ENCODE assay signal across 18 cellular contexts in genomic region chrX:118971552-118971951, GRCh38. TPM values are rescaled to one million over a fixed set of nuclear protein-coding genes. Genes with fewer than 3 reads are reported as not detected.
DNase-seq lines count a peak whose midpoint lies in the region; ATAC-seq, FAIRE-seq and TF ChIP-seq lines count a peak whose summit lies in the region.
"Had no signal": no experiment of that assay in that cellular context is flagged by ENCODE, and none has a peak within 500 bp of the region (broad histone marks: within the 10 kb centered on the region; RNA-seq: fewer than 3 reads in every experiment).

No MANE protein-coding gene starts in this region.

- H3K9me3 ChIP-seq in A549 (no peaks in the 10 kb centered on the region), endodermal cell (ENCODE audit: control insufficient read depth, low read length) (no peaks in the 10 kb centered on the region)
- H3K9me3 ChIP-seq: Peyer's patch had no signal

- H3K36me3 Mint-ChIP-seq in endodermal cell (ENCODE audit: low read depth), result no peaks in the 10 kb centered on the region
- no peaks in the 10 kb centered on the region for H3K36me3 Mint-ChIP-seq in activated T-helper 2 cell treated with anti-CD3 and anti-CD28 coated beads, Interferon-gamma antibody, Interleukin-2, Interleukin-4, amounts not matched to agents 10 μg/mL and 5 μg/mL and 100 μg/mL, durations not matched to agents 14 hours and 24 hours and 36 hours (ENCODE audit: low read depth)
- H3K36me3 Mint-ChIP-seq: CD4-positive, CD25-positive, alpha-beta regulatory T cell had no signal

- TF ChIP-seq CTCF in A549 (IDR thresholded peaks at IDR 0.05) (no peak), endodermal cell (conservative IDR thresholded peaks at IDR 0.05) (no peak)

- H3K4me2 ChIP-seq in A549, result no peak overlapping the region

- peaks cover 49% of the 10 kb centered on the region for H3K27me3 ChIP-seq in endodermal cell (ENCODE audit: control insufficient read depth, insufficient read depth, low read length, poor library complexity, severe bottlenecking)
- H3K27me3 ChIP-seq: Peyer's patch had no signal

- H3K36me3 ChIP-seq in endodermal cell (ENCODE audit: control insufficient read depth, insufficient read depth, low read length), result no peaks in the 10 kb centered on the region
- H3K36me3 ChIP-seq: Peyer's patch had no signal

- no peak for TF ChIP-seq POLR2A in A549 (IDR thresholded peaks at IDR 0.05; ENCODE audit: low read length)

- H3K4me1 ChIP-seq in A549, result peaks cover 7% of the 10 kb centered on the region; the same call in 2 of the 3 replicates
- H3K4me1 ChIP-seq in endodermal cell (ENCODE audit: control insufficient read depth, insufficient read depth, low read length), result no peaks in the 10 kb centered on the region

- no peak overlapping the region for H3K4me3 Mint-ChIP-seq in endodermal cell
- H3K4me3 Mint-ChIP-seq in activated T-helper 2 cell treated with anti-CD3 and anti-CD28 coated beads, Interferon-gamma antibody, Interleukin-2, Interleukin-4, amounts not matched to agents 10 μg/mL and 5 μg/mL and 100 μg/mL, durations not matched to agents 14 hours and 24 hours and 36 hours (ENCODE audit: low read depth), result no peak overlapping the region
- H3K4me3 Mint-ChIP-seq: T-helper 1 cell treated with Interleukin-12 subunit alpha and Interleukin-12 subunit beta and Interleukin-4 antibody, amounts not matched to agents 30 μg/mL and 1 μg/mL, for 36 hours had no signal

- H3K9ac ChIP-seq in endodermal cell (ENCODE audit: extremely low read depth, low read length, poor library complexity, severe bottlenecking), result no peak overlapping the region

- no peak for ATAC-seq in A549

- TF ChIP-seq EP300 in A549 (IDR thresholded peaks at IDR 0.05), result no peak

- no peaks in the 10 kb centered on the region for H3K4me1 Mint-ChIP-seq in endodermal cell
- peaks cover 5% of the 10 kb centered on the region for H3K4me1 Mint-ChIP-seq in activated T-helper 2 cell treated with anti-CD3 and anti-CD28 coated beads, Interferon-gamma antibody, Interleukin-2, Interleukin-4, amounts not matched to agents 10 μg/mL and 5 μg/mL and 100 μg/mL, durations not matched to agents 14 hours and 24 hours and 36 hours (ENCODE audit: low read depth)

- peaks cover 87% of the 10 kb centered on the region for H3K27me3 Mint-ChIP-seq in endodermal cell (ENCODE audit: insufficient read depth)
- peaks cover 40% of the 10 kb centered on the region for H3K27me3 Mint-ChIP-seq in activated T-helper 2 cell treated with anti-CD3 and anti-CD28 coated beads, Interferon-gamma antibody, Interleukin-2, Interleukin-4, amounts not matched to agents 10 μg/mL and 5 μg/mL and 100 μg/mL, durations not matched to agents 14 hours and 24 hours and 36 hours (ENCODE audit: low read depth)

- H3K4me3 ChIP-seq in A549 (no peak overlapping the region), endodermal cell (ENCODE audit: low read length) (no peak overlapping the region)
- H3K4me3 ChIP-seq: Peyer's patch had no signal

- peaks cover 57% of the 10 kb centered on the region for H3K9me3 Mint-ChIP-seq in endodermal cell
- H3K9me3 Mint-ChIP-seq in activated T-helper 2 cell treated with anti-CD3 and anti-CD28 coated beads, Interferon-gamma antibody, Interleukin-2, Interleukin-4, amounts not matched to agents 10 μg/mL and 5 μg/mL and 100 μg/mL, durations not matched to agents 14 hours and 24 hours and 36 hours, result no peaks in the 10 kb centered on the region
- H3K9me3 Mint-ChIP-seq: T-helper 1 cell treated with Interleukin-12 subunit alpha and Interleukin-12 subunit beta and Interleukin-4 antibody, amounts not matched to agents 30 μg/mL and 1 μg/mL, for 36 hours had no signal

- intact Hi-C loops in posterior cingulate gyrus (cut with DNase I), result no loop called here
- intact Hi-C loops in activated T-helper 2 cell treated with anti-CD3 and anti-CD28 coated beads, Interferon-gamma antibody, Interleukin-2, Interleukin-4, amounts not matched to agents 10 μg/mL and 5 μg/mL and 100 μg/mL, durations not matched to agents 14 hours and 24 hours and 36 hours (cut with micrococcal nuclease), result no loop called here

- CTCF ChIA-PET in A549 (lab: Yijun Ruan, JAX), result interaction anchor here (1.2 kb wide), 1 partner anchor 95 kb away, joined by 3 read pairs; no protein-coding TSS in a partner anchor

- no peak overlapping the region for H3K27ac Mint-ChIP-seq in endodermal cell
- H3K27ac Mint-ChIP-seq in activated T-helper 2 cell treated with anti-CD3 and anti-CD28 coated beads, Interferon-gamma antibody, Interleukin-2, Interleukin-4, amounts not matched to agents 10 μg/mL and 5 μg/mL and 100 μg/mL, durations not matched to agents 14 hours and 24 hours and 36 hours, result no peak overlapping the region
- H3K27ac Mint-ChIP-seq: CD4-positive, CD25-positive, alpha-beta regulatory T cell; T-helper 1 cell treated with Interleukin-12 subunit alpha and Interleukin-12 subunit beta and Interleukin-4 antibody, amounts not matched to agents 30 μg/mL and 1 μg/mL, for 36 hours had no signal

- POLR2A ChIA-PET in A549 (lab: Yijun Ruan, JAX), result no interaction called here

- FAIRE-seq in A549 (lab: Jason Lieb, UNC), result peak; percentile 28
- FAIRE-seq: D721Med, GM18507, HTR-8/SVneo had no signal

- no peak overlapping the region for H3K27ac ChIP-seq in A549
- H3K27ac ChIP-seq in endodermal cell (ENCODE audit: low read depth, low read length), result no peak overlapping the region
- H3K27ac ChIP-seq: Peyer's patch had no signal

- DNase-seq in A549 (ENCODE audit: low read depth in 1 of 2, low spot score in 1 of 2) (no peak), DMS53 treated with DMSO at 0.1 percent for 48 hours (lab: John Stamatoyannopoulos, UW; ENCODE audit: unreplicated experiment) (peak; percentile 22), NCI-H345 treated with DMSO at 0.1 percent for 48 hours (lab: John Stamatoyannopoulos, UW; ENCODE audit: unreplicated experiment) (peak; percentile 22), endodermal cell (peak; percentile 73), posterior cingulate gyrus (no peak), T-helper 9 cell (no peak)
- no peak for DNase-seq in activated T-helper 2 cell treated with anti-CD3 and anti-CD28 coated beads, Interferon-gamma antibody, Interleukin-2, Interleukin-4, amounts not matched to agents 10 μg/mL and 5 μg/mL and 100 μg/mL, durations not matched to agents 14 hours and 24 hours and 36 hours (ENCODE audit: low spot score)
- DNase-seq: ACHN; CD4-positive, CD25-positive, alpha-beta regulatory T cell; NCI-H1694 treated with DMSO at 0.1 percent for 48 hours; NCI-H2171 treated with DMSO at 0.1 percent for 48 hours; NCI-H524 treated with DMSO at 0.1 percent for 48 hours; Peyer's patch; SHP77 had no signal

- 40% methylated on average over 3 of the region's 3 CpGs for WGBS in A549 (ENCODE audit: missing lambda C conversion rate)
- 0% methylated on average over 2 of the region's 3 CpGs; no CpG with 5 or more reads in 1 of the 2 experiments for WGBS in endodermal cell (ENCODE audit: insufficient coverage in 1 of 2, insufficient read length in 1 of 2), 2 experiments

- TF ChIP-seq RAD21 in A549 (conservative IDR thresholded peaks at IDR 0.05 in 1 of 2, IDR thresholded peaks at IDR 0.05 in 1 of 2), result no peak

TF ChIP-seq in A549, 52 proteins besides CTCF, POLR2A, EP300 and RAD21 (continues in another document):
- no peak for TF ChIP-seq CHD4 (IDR thresholded peaks at IDR 0.05; ENCODE audit: borderline replicate concordance)
- TF ChIP-seq CBX8 (IDR thresholded peaks at IDR 0.05), result no peak
- TF ChIP-seq RNF2 (IDR thresholded peaks at IDR 0.05; ENCODE audit: borderline replicate concordance, low read depth), result no peak
- TF ChIP-seq ZC3H11A (IDR thresholded peaks at IDR 0.05), result no peak
- no peak for TF ChIP-seq HOXA7 (CRISPR knock-in tag; IDR thresholded peaks at IDR 0.05)
- TF ChIP-seq HES2 (IDR thresholded peaks at IDR 0.05), result no peak
- TF ChIP-seq FOSB (CRISPR knock-in tag; IDR thresholded peaks at IDR 0.05), result no peak
- TF ChIP-seq FOSL2 (IDR thresholded peaks at IDR 0.05), result no peak
- no peak for TF ChIP-seq FOSL2 (CRISPR knock-in tag; IDR thresholded peaks at IDR 0.05)
- TF ChIP-seq USF2 (IDR thresholded peaks at IDR 0.05), result no peak
- TF ChIP-seq ESRRA (IDR thresholded peaks at IDR 0.05; ENCODE audit: borderline replicate concordance, low read length), result no peak
- no peak for TF ChIP-seq CEBPB (IDR thresholded peaks at IDR 0.05)
- no peak for TF ChIP-seq ELK1 (IDR thresholded peaks at IDR 0.05; ENCODE audit: low read depth, low read length)
- TF ChIP-seq RCOR1 (IDR thresholded peaks at IDR 0.05; ENCODE audit: low read depth, low read length), result no peak
- no peak for TF ChIP-seq NR3C1 (IDR thresholded peaks at IDR 0.05)

RNA-seq across cellular contexts. Expression of gene LONRF3, which starts 2.9 kb away (rescaled TPM):
- polyA plus RNA-seq in A549 (2011; rRNA removed), result 7.7 and 8.1 TPM in 2 replicates
- polyA plus RNA-seq in A549 (2012; cell fraction: cytosol; rRNA removed), result 1.3 and 1.5 TPM in 2 replicates
- 1.6 TPM in 2 replicates for polyA plus RNA-seq in A549 (2012; cell fraction: nucleus; rRNA removed)
- polyA plus RNA-seq in A549 (2017; fragmentation: RNase III; extraction: RNeasy Plus Mini Kit Qiagen cat#74134 plus additional on column Dnase treatment), result 2.5 to 3.1 TPM (median 2.7 TPM) in 3 replicates
- 8.4 and 9.5 TPM in 2 replicates for polyA minus RNA-seq in A549 (2011; rRNA and poly(A)+ RNA removed)
- total RNA-seq in endodermal cell, result 1 to 10 TPM; 2.5 to 3.8 TPM
- 0.53 TPM for polyA plus RNA-seq in endodermal cell (2013, experiment 1 of 2)
- 0.75 TPM for polyA plus RNA-seq in endodermal cell (2013, experiment 2 of 2)
- 0.46 and 0.62 TPM in 2 replicates for total RNA-seq in activated T-helper 2 cell treated with anti-CD3 and anti-CD28 coated beads, Interferon-gamma antibody, Interleukin-2, Interleukin-4, amounts not matched to agents 10 μg/mL and 5 μg/mL and 100 μg/mL, durations not matched to agents 14 hours and 24 hours and 36 hours

Comparison
In these comparisons a context has a peak if more than half of its experiments do, and no peak if none do; other contexts are left out.
1. DNase-seq: peak in DMS53 treated with DMSO at 0.1 percent for 48 hours (single experiment), NCI-H345 treated with DMSO at 0.1 percent for 48 hours (single experiment) and endodermal cell (single experiment); none in A549 (0 of 2), posterior cingulate gyrus (0 of 10), T-helper 9 cell (single experiment) and activated T-helper 2 cell treated with anti-CD3 and anti-CD28 coated beads, Interferon-gamma antibody, Interleukin-2, Interleukin-4, amounts not matched to agents 10 μg/mL and 5 μg/mL and 100 μg/mL, durations not matched to agents 14 hours and 24 hours and 36 hours (single experiment).